ENCODE assay signal across 19 cellular contexts in the genomic region with DNA sequence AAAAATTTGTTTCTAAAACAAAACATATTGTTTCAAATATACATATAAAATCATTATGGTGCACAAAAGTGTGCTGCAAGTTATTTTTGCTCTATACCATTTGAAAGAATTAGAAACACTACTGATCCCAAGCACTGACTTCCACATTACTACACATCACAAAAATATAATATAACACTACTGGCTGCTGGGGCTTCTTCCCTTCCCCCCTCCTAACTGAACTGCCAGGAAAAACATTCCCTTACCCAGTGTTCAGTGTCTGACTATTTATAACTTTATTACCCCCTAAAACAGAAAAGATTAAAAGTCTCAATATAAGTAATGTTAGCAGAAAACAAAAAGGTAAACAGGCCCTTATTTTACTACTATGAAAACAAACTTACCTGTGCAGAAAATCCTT.
"Had no signal": no experiment of that assay in that cellular context is flagged by ENCODE, and none has a peak within 500 bp of the region (broad histone marks: within the 10 kb centered on the region; RNA-seq: fewer than 3 reads in every experiment).

No MANE protein-coding gene starts in this region.

- H3K27ac Mint-ChIP-seq: activated CD4-positive, alpha-beta T cell treated with anti-CD3 and anti-CD28 coated beads, Interleukin-2, amount 10 ng/mL, durations not matched to agents 24 days and 14 days; stimulated activated naive CD8-positive, alpha-beta T cell treated with anti-CD3 and anti-CD28 coated beads, Interleukin-15, Interleukin-2, amounts not matched to agents 100 ng/mL and 50 ng/mL, for 24 hours; T-helper 2 cell treated with Interferon-gamma antibody and Interleukin-4, amounts not matched to agents 5 μg/mL and 100 μg/mL, for 36 hours had no signal

- H3K4me3 Mint-ChIP-seq: activated CD4-positive, alpha-beta T cell treated with anti-CD3 and anti-CD28 coated beads, Interleukin-2, amount 10 ng/mL, durations not matched to agents 24 days and 14 days; mesothelial cell of epicardium; stimulated activated naive CD8-positive, alpha-beta T cell treated with anti-CD3 and anti-CD28 coated beads, Interleukin-15, Interleukin-2, amounts not matched to agents 100 ng/mL and 50 ng/mL, for 24 hours; T-helper 2 cell treated with Interferon-gamma antibody and Interleukin-4, amounts not matched to agents 5 μg/mL and 100 μg/mL, for 36 hours had no signal

- H3K9me3 ChIP-seq: ascending aorta, lower lobe of right lung, upper lobe of left lung had no signal

- H3K27ac ChIP-seq: foreskin keratinocyte, lower lobe of right lung, parathyroid adenoma, skin epidermis, upper lobe of left lung had no signal

- H3K4me3 ChIP-seq: ascending aorta, lower lobe of right lung, skin epidermis, upper lobe of left lung had no signal

- DNase-seq: activated CD4-positive, alpha-beta T cell treated with anti-CD3 and anti-CD28 coated beads, Interleukin-2, amount 10 ng/mL, durations not matched to agents 24 days and 14 days; activated CD4-positive, CD25-positive, alpha-beta regulatory T cell; activated CD8-positive, alpha-beta memory T cell treated with anti-CD3 and anti-CD28 coated beads for 24 hours; activated naive CD4-positive, alpha-beta T cell; central memory CD4-positive, alpha-beta T cell; cortex of kidney; effector CD4-positive, alpha-beta T cell; foreskin keratinocyte; lower lobe of right lung; retina; stimulated activated CD4-positive, alpha-beta T cell treated with anti-CD3 and anti-CD28 coated beads, Interleukin-4, amount 100 ng/mL, for 4 hours; stimulated activated CD8-positive, alpha-beta memory T cell treated with anti-CD3 and anti-CD28 coated beads, Interleukin-4, amount 100 ng/mL, for 48 hours; upper lobe of left lung had no signal

- H3K27me3 ChIP-seq: ascending aorta, foreskin keratinocyte, upper lobe of left lung had no signal

- H3K27me3 Mint-ChIP-seq: activated CD4-positive, alpha-beta T cell treated with anti-CD3 and anti-CD28 coated beads, Interleukin-2, amount 10 ng/mL, durations not matched to agents 24 days and 14 days; stimulated activated naive CD8-positive, alpha-beta T cell treated with anti-CD3 and anti-CD28 coated beads, Interleukin-15, Interleukin-2, amounts not matched to agents 100 ng/mL and 50 ng/mL, for 24 hours had no signal

- ATAC-seq: foreskin keratinocyte, lower lobe of right lung had no signal

- H2AFZ ChIP-seq: parathyroid adenoma had no signal

- H3K9me3 Mint-ChIP-seq: activated CD4-positive, alpha-beta T cell treated with anti-CD3 and anti-CD28 coated beads, Interleukin-2, amount 10 ng/mL, durations not matched to agents 24 days and 14 days; stimulated activated naive CD8-positive, alpha-beta T cell treated with anti-CD3 and anti-CD28 coated beads, Interleukin-15, Interleukin-2, amounts not matched to agents 100 ng/mL and 50 ng/mL, for 24 hours; T-helper 2 cell treated with Interferon-gamma antibody and Interleukin-4, amounts not matched to agents 5 μg/mL and 100 μg/mL, for 36 hours had no signal

- H3K9ac ChIP-seq: parathyroid adenoma had no signal

- H3K4me1 ChIP-seq: foreskin keratinocyte, parathyroid adenoma had no signal
